ENCODE assay signal across 10 cellular contexts in genomic region chr19:11565657-11566117, GRCh38. TPM values are rescaled to one million over a fixed set of nuclear protein-coding genes. Genes with fewer than 3 reads are reported as not detected.
"Had no signal": no experiment of that assay in that cellular context is flagged by ENCODE, and none has a peak within 500 bp of the region (broad histone marks: within the 10 kb centered on the region; RNA-seq: fewer than 3 reads in every experiment).

No MANE protein-coding gene starts in this region.

RNA-seq across cellular contexts. Expression of gene ACP5, which starts 11.8 kb away (rescaled TPM):
- total RNA-seq: ascending aorta had no signal

RNA-seq across cellular contexts. Expression of gene CNN1, which starts 27.0 kb away (rescaled TPM):
- total RNA-seq: activated CD4-positive, alpha-beta memory T cell treated with anti-CD3 and anti-CD28 coated beads for 36 hours; activated CD4-positive, alpha-beta T cell treated with anti-CD3 and anti-CD28 coated beads for 36 hours; activated CD4-positive, alpha-beta T cell treated with anti-CD3 and anti-CD28 coated beads, Interleukin-2, amount 10 ng/mL, durations not matched to agents 24 days and 14 days; activated CD8-positive, alpha-beta memory T cell treated with anti-CD3 and anti-CD28 coated beads for 36 hours; activated CD8-positive, alpha-beta memory T cell treated with anti-CD3 and anti-CD28 coated beads, Interleukin-2, amount 10 ng/mL, durations not matched to agents 7 days and 5 days; activated CD8-positive, alpha-beta T cell treated with anti-CD3 and anti-CD28 coated beads, Interleukin-2, amount 10 ng/mL, durations not matched to agents 7 days and 5 days; activated naive CD4-positive, alpha-beta T cell treated with anti-CD3 and anti-CD28 coated beads, Interleukin-2, amount 50 U/mL, for 72 hours; activated naive CD8-positive, alpha-beta T cell treated with anti-CD3 and anti-CD28 coated beads, Interleukin-2, amount 10 ng/mL, durations not matched to agents 7 days and 5 days; activated T-helper 1 cell treated with anti-CD3 and anti-CD28 coated beads, Interleukin-12 subunit alpha, Interleukin-12 subunit beta, Interleukin-2, Interleukin-4 antibody, amounts not matched to agents 30 ng/mL and 10 ng/mL and 1 ng/mL, durations not matched to agents 14 hours and 24 hours and 36 hours had no signal
